In the genomic region with DNA sequence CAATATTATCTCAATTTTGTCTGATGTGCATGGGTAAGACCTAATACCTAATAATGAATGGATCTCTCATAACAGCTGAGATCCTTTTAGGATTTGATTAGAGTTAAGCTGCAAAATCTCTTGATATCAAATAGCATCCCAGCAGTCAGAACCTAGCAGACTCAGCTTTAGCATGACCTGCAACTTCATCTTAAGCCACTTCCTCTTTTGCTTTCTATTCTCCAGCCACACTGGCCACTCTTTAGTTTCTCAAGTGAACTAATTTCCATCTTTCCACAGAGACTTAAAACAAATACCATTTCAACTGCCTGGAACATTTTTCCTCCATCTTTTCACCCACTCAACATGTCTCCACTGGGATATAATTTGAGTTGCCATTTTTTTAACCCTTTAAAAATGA, we compare ENCODE assay signal across 12 cellular contexts.
DNase-seq lines count a peak whose midpoint lies in the region; ATAC-seq and TF ChIP-seq lines count a peak whose summit lies in the region.
"Had no signal": no experiment of that assay in that cellular context is flagged by ENCODE, and none has a peak within 500 bp of the region (broad histone marks: within the 10 kb centered on the region; RNA-seq: fewer than 3 reads in every experiment).

No MANE protein-coding gene starts in this region.

- no peaks in the 10 kb centered on the region for H3K79me1 ChIP-seq in mesendoderm (ENCODE audit: low read length)

- DNase-seq in pons (ENCODE audit: low spot score) (peak; percentile 32), erythroblast (lab: John Stamatoyannopoulos, UW) (no peak), mesendoderm (no peak), SJCRH30 (no peak)
- no peak for DNase-seq in stimulated activated CD4-positive, alpha-beta T cell treated with anti-CD3 and anti-CD28 coated beads, Interleukin-2, amount 100 ng/mL, for 48 hours
- DNase-seq: DND-41, H9, NCI-H1105 treated with DMSO at 0.1 percent for 48 hours had no signal

- H3K4me1 ChIP-seq in mesendoderm (ENCODE audit: control insufficient read depth, low read depth, low read length) (no peaks in the 10 kb centered on the region), SJCRH30 (no peaks in the 10 kb centered on the region)
- H3K4me1 ChIP-seq: neural progenitor cell had no signal

- H3K23ac ChIP-seq in mesendoderm (ENCODE audit: low read length), result no peak overlapping the region

- no peak for TF ChIP-seq POLR2A in erythroblast (IDR thresholded peaks at IDR 0.05; ENCODE audit: low read length)

- H2BK120ac ChIP-seq in mesendoderm (ENCODE audit: low read depth, low read length), result no peak overlapping the region

- no peak overlapping the region for H3K18ac ChIP-seq in mesendoderm (ENCODE audit: low read length)

- H3K36me3 ChIP-seq in mesendoderm (ENCODE audit: control insufficient read depth, insufficient read depth, low read length) (no peaks in the 10 kb centered on the region), SJCRH30 (no peaks in the 10 kb centered on the region)
- H3K36me3 ChIP-seq: neural progenitor cell had no signal

- ATAC-seq in GM19372 (IDR thresholded peaks at IDR 0.05; ENCODE audit: low read depth, unreplicated experiment) (peak; percentile 99), HG02870 (IDR thresholded peaks at IDR 0.05; ENCODE audit: unreplicated experiment) (peak; percentile 98), HG03571 (IDR thresholded peaks at IDR 0.05; ENCODE audit: unreplicated experiment) (peak; percentile 91)

- no peak overlapping the region for H3K27ac ChIP-seq in mesendoderm (ENCODE audit: low read depth, low read length)
- H3K27ac ChIP-seq in SJCRH30, result no peak overlapping the region
- H3K27ac ChIP-seq: neural progenitor cell had no signal

- H2BK15ac ChIP-seq in mesendoderm (replicated peaks; ENCODE audit: low read depth), result no peak overlapping the region

- no peak overlapping the region for H4K5ac ChIP-seq in mesendoderm (ENCODE audit: low read length)

- H3K27me3 ChIP-seq in mesendoderm (ENCODE audit: insufficient read depth, low read length, poor library complexity) (no peaks in the 10 kb centered on the region), SJCRH30 (no peaks in the 10 kb centered on the region)
- H3K27me3 ChIP-seq: neural progenitor cell had no signal

- H2BK5ac ChIP-seq in mesendoderm (ENCODE audit: low read length), result no peak overlapping the region

- H3K4me2 ChIP-seq in mesendoderm (ENCODE audit: low read length), result no peak overlapping the region
- H3K4me2 ChIP-seq: neural progenitor cell had no signal

- H4K8ac ChIP-seq in mesendoderm (ENCODE audit: low read depth, low read length), result no peak overlapping the region

- no peaks in the 10 kb centered on the region for H3K79me2 ChIP-seq in mesendoderm (ENCODE audit: control insufficient read depth, insufficient read depth, low read length)

- H3K9ac ChIP-seq in mesendoderm (ENCODE audit: low read length), result no peak overlapping the region
- H3K9ac ChIP-seq: neural progenitor cell had no signal

- no peak overlapping the region for H2AK5ac ChIP-seq in mesendoderm (ENCODE audit: low read length)

- 0 out of 2 replicates have a peak, but pooled peaks cover 4% of the 10 kb centered on the region for H3K9me3 ChIP-seq in SJCRH30 (replicated peaks)

- no peak overlapping the region for H3K4ac ChIP-seq in mesendoderm (ENCODE audit: low read depth, low read length)

- no peak overlapping the region for H3K56ac ChIP-seq in mesendoderm (ENCODE audit: low read length)

- no peak overlapping the region for H3K4me3 ChIP-seq in mesendoderm (ENCODE audit: low read length)
- no peak overlapping the region for H3K4me3 ChIP-seq in SJCRH30
- H3K4me3 ChIP-seq: neural progenitor cell had no signal
